Comparison of ENCODE assay signal across 16 cellular contexts in genomic region chr2:8606649-8607550, GRCh38.
DNase-seq lines count a peak whose midpoint lies in the region; ATAC-seq and TF ChIP-seq lines count a peak whose summit lies in the region.
"Had no signal": no experiment of that assay in that cellular context is flagged by ENCODE, and none has a peak within 500 bp of the region (broad histone marks: within the 10 kb centered on the region; RNA-seq: fewer than 3 reads in every experiment).

No MANE protein-coding gene starts in this region.

- ATAC-seq in GM18505 (IDR thresholded peaks at IDR 0.05; ENCODE audit: unreplicated experiment) (peak; percentile 17), GM21381 (IDR thresholded peaks at IDR 0.05; ENCODE audit: unreplicated experiment) (peak; percentile 15), HG03025 (IDR thresholded peaks at IDR 0.05; ENCODE audit: low FRiP score, unreplicated experiment) (peak; percentile 24)

- peaks cover 15% of the 10 kb centered on the region for H3K9me3 Mint-ChIP-seq in activated T-helper 1 cell treated with anti-CD3 and anti-CD28 coated beads, Interleukin-12 subunit alpha, Interleukin-12 subunit beta, Interleukin-2, Interleukin-4 antibody, amounts not matched to agents 30 ng/mL and 10 ng/mL and 1 ng/mL, durations not matched to agents 14 hours and 24 hours and 36 hours

- H3K27me3 ChIP-seq in adipocyte (replicated peaks; ENCODE audit: control insufficient read depth, insufficient read depth, low read length) (peaks cover 1% of the 10 kb centered on the region), uterus (no peaks in the 10 kb centered on the region)

- H3K4me3 Mint-ChIP-seq in activated T-helper 1 cell treated with anti-CD3 and anti-CD28 coated beads, Interleukin-12 subunit alpha, Interleukin-12 subunit beta, Interleukin-2, Interleukin-4 antibody, amounts not matched to agents 30 ng/mL and 10 ng/mL and 1 ng/mL, durations not matched to agents 14 hours and 24 hours and 36 hours: no peak overlapping the region
- H3K4me3 Mint-ChIP-seq: activated CD4-positive, alpha-beta T cell treated with anti-CD3 and anti-CD28 coated beads, Interleukin-2, amount 10 ng/mL, durations not matched to agents 7 days and 5 days; activated naive CD4-positive, alpha-beta T cell treated with anti-CD3 and anti-CD28 coated beads, Interleukin-2, amount 50 U/mL, for 24 hours; CD14-positive monocyte; memory B cell had no signal

- no peak overlapping the region for H3K27ac ChIP-seq in uterus
- H3K27ac ChIP-seq: SK-N-MC had no signal

- no peak overlapping the region for H3K27ac Mint-ChIP-seq in activated T-helper 1 cell treated with anti-CD3 and anti-CD28 coated beads, Interleukin-12 subunit alpha, Interleukin-12 subunit beta, Interleukin-2, Interleukin-4 antibody, amounts not matched to agents 30 ng/mL and 10 ng/mL and 1 ng/mL, durations not matched to agents 14 hours and 24 hours and 36 hours
- H3K27ac Mint-ChIP-seq: activated CD4-positive, alpha-beta T cell treated with anti-CD3 and anti-CD28 coated beads, Interleukin-2, amount 10 ng/mL, durations not matched to agents 7 days and 5 days; activated naive CD4-positive, alpha-beta T cell treated with anti-CD3 and anti-CD28 coated beads, Interleukin-2, amount 50 U/mL, for 24 hours; memory B cell had no signal

- intact Hi-C loops in activated T-helper 1 cell treated with anti-CD3 and anti-CD28 coated beads, Interleukin-12 subunit alpha, Interleukin-12 subunit beta, Interleukin-2, Interleukin-4 antibody, amounts not matched to agents 30 ng/mL and 10 ng/mL and 1 ng/mL, durations not matched to agents 14 hours and 24 hours and 36 hours (cut with micrococcal nuclease): loop anchor here (5.0 kb wide), 4 partner anchors 125 to 780 kb away; no protein-coding TSS in a partner anchor
- intact Hi-C loops in uterus (cut with DNase I; ENCODE audit: low total_unique reads): no loop called here

- no peak for TF ChIP-seq POLR2A in GM18505 (IDR thresholded peaks at IDR 0.05; ENCODE audit: borderline replicate concordance, extremely low read depth, insufficient read depth, insufficient read length)
- TF ChIP-seq POLR2A in uterus (IDR thresholded peaks at IDR 0.05): no peak

- TF ChIP-seq CTCF in uterus (IDR thresholded peaks at IDR 0.05): no peak

- peaks cover 1% of the 10 kb centered on the region for H3K27me3 Mint-ChIP-seq in activated T-helper 1 cell treated with anti-CD3 and anti-CD28 coated beads, Interleukin-12 subunit alpha, Interleukin-12 subunit beta, Interleukin-2, Interleukin-4 antibody, amounts not matched to agents 30 ng/mL and 10 ng/mL and 1 ng/mL, durations not matched to agents 14 hours and 24 hours and 36 hours (ENCODE audit: insufficient read depth)
- H3K27me3 Mint-ChIP-seq: activated naive CD4-positive, alpha-beta T cell treated with anti-CD3 and anti-CD28 coated beads, Interleukin-2, amount 50 U/mL, for 24 hours had no signal

- H3K9me3 ChIP-seq in adipocyte (ENCODE audit: control insufficient read depth, low read length) (peaks cover 4% of the 10 kb centered on the region), uterus (no peaks in the 10 kb centered on the region)

- H3K4me1 Mint-ChIP-seq in activated T-helper 1 cell treated with anti-CD3 and anti-CD28 coated beads, Interleukin-12 subunit alpha, Interleukin-12 subunit beta, Interleukin-2, Interleukin-4 antibody, amounts not matched to agents 30 ng/mL and 10 ng/mL and 1 ng/mL, durations not matched to agents 14 hours and 24 hours and 36 hours (ENCODE audit: low read depth): peaks cover 44% of the 10 kb centered on the region
- H3K4me1 Mint-ChIP-seq: memory B cell had no signal

- H3K36me3 ChIP-seq in adipocyte (ENCODE audit: control insufficient read depth, insufficient read depth, low read length, severe bottlenecking) (no peaks in the 10 kb centered on the region), uterus (no peaks in the 10 kb centered on the region)

- H3K36me3 Mint-ChIP-seq in activated T-helper 1 cell treated with anti-CD3 and anti-CD28 coated beads, Interleukin-12 subunit alpha, Interleukin-12 subunit beta, Interleukin-2, Interleukin-4 antibody, amounts not matched to agents 30 ng/mL and 10 ng/mL and 1 ng/mL, durations not matched to agents 14 hours and 24 hours and 36 hours (ENCODE audit: low read depth): peaks cover 7% of the 10 kb centered on the region
- H3K36me3 Mint-ChIP-seq: CD14-positive monocyte, memory B cell had no signal

- H3K9ac ChIP-seq in adipocyte (ENCODE audit: low read length): no peak overlapping the region

- peaks cover 17% of the 10 kb centered on the region for H3K4me1 ChIP-seq in adipocyte (ENCODE audit: control insufficient read depth, insufficient read depth, low read length)
- H3K4me1 ChIP-seq in uterus: no peaks in the 10 kb centered on the region

- H3K4me3 ChIP-seq in adipocyte (ENCODE audit: low read length): no peak overlapping the region
- H3K4me3 ChIP-seq in uterus: no peak overlapping the region
- H3K4me3 ChIP-seq: SK-N-MC had no signal

- DNase-seq in adipocyte (ENCODE audit: low read depth) (peak; percentile 9), NCI-H1930 (lab: John Stamatoyannopoulos, UW) (no peak), uterus (no peak)
- DNase-seq in activated T-helper 1 cell treated with anti-CD3 and anti-CD28 coated beads, Interleukin-12 subunit alpha, Interleukin-12 subunit beta, Interleukin-2, Interleukin-4 antibody, amounts not matched to agents 30 ng/mL and 10 ng/mL and 1 ng/mL, durations not matched to agents 14 hours and 24 hours and 36 hours (ENCODE audit: low spot score): no peak
- no peak for DNase-seq in stimulated activated CD4-positive, alpha-beta T cell treated with anti-CD3 and anti-CD28 coated beads, Interleukin-2, amount 100 ng/mL, for 48 hours
- DNase-seq: activated CD4-positive, alpha-beta T cell treated with anti-CD3 and anti-CD28 coated beads, Interleukin-2, amount 10 ng/mL, durations not matched to agents 7 days and 5 days; dermis blood vessel endothelial cell; Kasumi-1; NCI-H524 had no signal
